In the genomic region with DNA sequence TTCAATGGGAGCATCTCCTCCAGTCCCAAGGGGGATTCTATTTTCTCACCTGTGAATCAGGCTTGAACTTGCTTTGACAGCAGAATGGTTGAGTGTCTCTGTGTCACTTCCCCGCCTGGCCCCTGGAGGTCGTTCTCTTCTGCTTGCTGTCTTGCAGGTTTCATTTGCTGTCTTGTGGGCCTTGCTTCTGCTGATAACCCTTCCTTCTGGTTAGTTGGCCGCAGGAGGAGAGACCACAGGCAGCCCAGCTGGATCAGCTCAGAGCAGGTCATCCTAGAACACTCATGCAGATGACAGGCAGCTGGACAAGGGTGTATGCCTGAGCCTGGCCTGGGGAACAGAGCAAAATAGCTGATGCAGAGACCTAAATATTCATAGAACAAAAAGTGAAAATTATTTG, we compare ENCODE assay signal across 18 cellular contexts.
DNase-seq lines count a peak whose midpoint lies in the region; ATAC-seq and TF ChIP-seq lines count a peak whose summit lies in the region.
"Had no signal": no experiment of that assay in that cellular context is flagged by ENCODE, and none has a peak within 500 bp of the region (broad histone marks: within the 10 kb centered on the region; RNA-seq: fewer than 3 reads in every experiment).

No MANE protein-coding gene starts in this region.

- H3K4me1 Mint-ChIP-seq in activated CD4-positive, alpha-beta T cell treated with anti-CD3 and anti-CD28 coated beads, Interleukin-2, amount 10 ng/mL, durations not matched to agents 7 days and 5 days: no peaks in the 10 kb centered on the region
- H3K4me1 Mint-ChIP-seq: IgD-negative memory B cell had no signal

- ATAC-seq in GM21786 (IDR thresholded peaks at IDR 0.05; ENCODE audit: unreplicated experiment) (peak; percentile 42), GM18861 (IDR thresholded peaks at IDR 0.05; ENCODE audit: unreplicated experiment) (no peak)
- ATAC-seq: activated CD8-positive, alpha-beta T cell treated with anti-CD3 and anti-CD28 coated beads, Interleukin-2, amount 10 ng/mL, durations not matched to agents 7 days and 5 days had no signal

- H3K9me2 ChIP-seq in hepatocyte (replicated peaks; ENCODE audit: insufficient read depth) (no peaks in the 10 kb centered on the region), GM23248 (ENCODE audit: insufficient read depth) (no peaks in the 10 kb centered on the region)

- intact Hi-C loops in A673 (cut with micrococcal nuclease; ENCODE audit: unreplicated experiment): no loop called here

- no peak overlapping the region for H3K27ac Mint-ChIP-seq in activated CD4-positive, alpha-beta T cell treated with anti-CD3 and anti-CD28 coated beads, Interleukin-2, amount 10 ng/mL, durations not matched to agents 7 days and 5 days
- H3K27ac Mint-ChIP-seq: activated CD8-positive, alpha-beta T cell treated with anti-CD3 and anti-CD28 coated beads, Interleukin-2, amount 10 ng/mL, durations not matched to agents 7 days and 5 days; IgD-negative memory B cell had no signal

- no peaks in the 10 kb centered on the region for H3F3A ChIP-seq in GM23248 (ENCODE audit: insufficient read depth)

- H3K36me3 ChIP-seq in A673 (ENCODE audit: insufficient read depth, low read length, poor library complexity, severe bottlenecking) (no peaks in the 10 kb centered on the region), hepatocyte (replicated peaks; ENCODE audit: insufficient read depth, low read depth) (no peaks in the 10 kb centered on the region), GM23248 (ENCODE audit: low read depth) (no peaks in the 10 kb centered on the region)
- H3K36me3 ChIP-seq: breast epithelium, spleen had no signal

- H3K27me3 ChIP-seq in A673 (replicated peaks; ENCODE audit: insufficient read depth, low read depth, low read length, poor library complexity) (peaks cover 38% of the 10 kb centered on the region), hepatocyte (no peaks in the 10 kb centered on the region), GM23248 (replicated peaks; ENCODE audit: insufficient read depth) (no peaks in the 10 kb centered on the region)
- H3K27me3 ChIP-seq: breast epithelium, spleen had no signal

- WGBS in hepatocyte (ENCODE audit: low lambda C conversion rate, missing lambda C conversion rate): 49% methylated on average over 3 of the region's 3 CpGs
- 19 to 33% methylated on average over 3 of the region's 3 CpGs for WGBS in GM23248 (ENCODE audit: low coverage in 1 of 2, low lambda C conversion rate in 2 of 2, missing lambda C conversion rate in 2 of 2), 2 experiments

- DNase-seq in A673 (ENCODE audit: low spot score) (no peak), NOMO-1 (lab: John Stamatoyannopoulos, UW; ENCODE audit: unreplicated experiment in 2 of 2) (peak; percentile 42 to 55), hepatocyte (ENCODE audit: low spot score) (no peak), GM23248 (no peak), NCI-H1048 (lab: John Stamatoyannopoulos, UW) (no peak)
- no peak for DNase-seq in activated CD4-positive, alpha-beta T cell treated with anti-CD3 and anti-CD28 coated beads, Interleukin-2, amount 10 ng/mL, durations not matched to agents 7 days and 5 days
- DNase-seq: activated CD8-positive, alpha-beta T cell treated with anti-CD3 and anti-CD28 coated beads, Interleukin-2, amount 10 ng/mL, durations not matched to agents 7 days and 5 days; activated naive CD4-positive, alpha-beta T cell treated with Interleukin-2 at 50 U/mL for 16 hours; NCI-H1436; NCI-H524; nucleus accumbens; spleen had no signal

- no peak overlapping the region for H3K4me3 ChIP-seq in A673 (ENCODE audit: low read depth, low read length, poor library complexity, severe bottlenecking)
- H3K4me3 ChIP-seq in hepatocyte: no peak overlapping the region
- H3K4me3 ChIP-seq in GM23248: no peak overlapping the region
- H3K4me3 ChIP-seq: breast epithelium, lung, spleen had no signal

- H3K9me3 Mint-ChIP-seq in activated CD4-positive, alpha-beta T cell treated with anti-CD3 and anti-CD28 coated beads, Interleukin-2, amount 10 ng/mL, durations not matched to agents 7 days and 5 days: no peaks in the 10 kb centered on the region
- H3K9me3 Mint-ChIP-seq: IgD-negative memory B cell had no signal

- H3K4me2 ChIP-seq in hepatocyte (no peak overlapping the region), GM23248 (ENCODE audit: unreplicated experiment) (no peak overlapping the region)

- no peak overlapping the region for H3K4me3 Mint-ChIP-seq in activated CD4-positive, alpha-beta T cell treated with anti-CD3 and anti-CD28 coated beads, Interleukin-2, amount 10 ng/mL, durations not matched to agents 7 days and 5 days
- H3K4me3 Mint-ChIP-seq: activated CD8-positive, alpha-beta T cell treated with anti-CD3 and anti-CD28 coated beads, Interleukin-2, amount 10 ng/mL, durations not matched to agents 7 days and 5 days; IgD-negative memory B cell had no signal

- H3K4me1 ChIP-seq in A673 (ENCODE audit: insufficient read depth, low read length, poor library complexity, severe bottlenecking): no peaks in the 10 kb centered on the region
- H3K4me1 ChIP-seq in hepatocyte (ENCODE audit: insufficient read depth): peaks cover 9% of the 10 kb centered on the region
- H3K4me1 ChIP-seq in GM23248 (ENCODE audit: insufficient read depth): no peaks in the 10 kb centered on the region
- H3K4me1 ChIP-seq: breast epithelium, spleen had no signal

- H4K20me1 ChIP-seq in hepatocyte (ENCODE audit: insufficient read depth, poor library complexity, severe bottlenecking) (no peaks in the 10 kb centered on the region), GM23248 (ENCODE audit: insufficient read depth) (no peaks in the 10 kb centered on the region)

- in situ Hi-C loops in GM23248 (cut with MboI): no loop called here

- BruUV-seq in A673 (replicated peaks; lab: Mats Ljungman, UMichigan): no TSS peak

- H3K27me3 Mint-ChIP-seq in activated CD4-positive, alpha-beta T cell treated with anti-CD3 and anti-CD28 coated beads, Interleukin-2, amount 10 ng/mL, durations not matched to agents 7 days and 5 days: no peaks in the 10 kb centered on the region

- CTCF ChIA-PET in A673 (lab: Charles Lee): no interaction called here
- CTCF ChIA-PET in activated CD4-positive, alpha-beta T cell treated with anti-CD3 and anti-CD28 coated beads, Interleukin-2, amount 10 ng/mL, durations not matched to agents 7 days and 5 days (lab: Charles Lee): no interaction called here

- POLR2A ChIA-PET in A673 (lab: Charles Lee; ENCODE audit: low non-redundant PET): no interaction called here
- POLR2A ChIA-PET in activated CD4-positive, alpha-beta T cell treated with anti-CD3 and anti-CD28 coated beads, Interleukin-2, amount 10 ng/mL, durations not matched to agents 7 days and 5 days (lab: Charles Lee): no interaction called here

- TF ChIP-seq CTCF in A673 (conservative IDR thresholded peaks at IDR 0.05; ENCODE audit: low read depth, low read length) (0 out of 2 replicates have a peak, but pooled peaks have one; percentile 11), hepatocyte (IDR thresholded peaks at IDR 0.05; ENCODE audit: poor library complexity) (no peak)

- H3K9ac ChIP-seq in GM23248: no peak overlapping the region

- H3K27ac ChIP-seq in A673 (ENCODE audit: low read depth, low read length, poor library complexity, severe bottlenecking): no peak overlapping the region
- peak overlapping the region; percentile 90 for H3K27ac ChIP-seq in hepatocyte
- no peak overlapping the region for H3K27ac ChIP-seq in GM23248
- H3K27ac ChIP-seq: breast epithelium, RWPE1, spleen had no signal

- H3K79me2 ChIP-seq in hepatocyte (no peaks in the 10 kb centered on the region), GM23248 (ENCODE audit: insufficient read depth) (no peaks in the 10 kb centered on the region)

- H3K36me3 Mint-ChIP-seq in activated CD4-positive, alpha-beta T cell treated with anti-CD3 and anti-CD28 coated beads, Interleukin-2, amount 10 ng/mL, durations not matched to agents 7 days and 5 days (ENCODE audit: low read depth): no peaks in the 10 kb centered on the region
- H3K36me3 Mint-ChIP-seq: IgD-negative memory B cell had no signal

- H2AFZ ChIP-seq in hepatocyte (no peak overlapping the region), GM23248 (no peak overlapping the region)

- no peaks in the 10 kb centered on the region for H3K9me3 ChIP-seq in A673 (ENCODE audit: low read depth, low read length, poor library complexity, severe bottlenecking)
- no peaks in the 10 kb centered on the region for H3K9me3 ChIP-seq in hepatocyte (ENCODE audit: low read depth)
- no peaks in the 10 kb centered on the region for H3K9me3 ChIP-seq in GM23248 (ENCODE audit: low read depth)
- H3K9me3 ChIP-seq: breast epithelium, spleen had no signal

Comparison
In these comparisons a context has a peak if more than half of its experiments do, and no peak if none do; other contexts are left out.
1. DNase-seq: peak in NOMO-1 (2 of 2); none in A673 (single experiment), hepatocyte (single experiment), activated CD4-positive, alpha-beta T cell treated with anti-CD3 and anti-CD28 coated beads, Interleukin-2, amount 10 ng/mL, durations not matched to agents 7 days and 5 days (single experiment), GM23248 (single experiment) and NCI-H1048 (single experiment).